32 cellular contexts compared by ENCODE assay signal in genomic region chr17:65503557-65503956, GRCh38.
"Had no signal": no experiment of that assay in that cellular context is flagged by ENCODE, and none has a peak within 500 bp of the region (broad histone marks: within the 10 kb centered on the region; RNA-seq: fewer than 3 reads in every experiment).

No MANE protein-coding gene starts in this region.

- H3K27me3 ChIP-seq: ascending aorta, brain microvascular endothelial cell, dorsolateral prefrontal cortex, foreskin keratinocyte, gastrocnemius medialis, heart left ventricle had no signal

- H3K9me3 ChIP-seq: ascending aorta, esophagus muscularis mucosa, gastrocnemius medialis had no signal

- H3K27ac Mint-ChIP-seq: activated CD4-positive, alpha-beta memory T cell treated with anti-CD3 and anti-CD28 coated beads for 36 hours; activated CD4-positive, alpha-beta T cell treated with anti-CD3 and anti-CD28 coated beads for 36 hours; activated CD4-positive, alpha-beta T cell treated with anti-CD3 and anti-CD28 coated beads, Interleukin-2, amount 10 ng/mL, durations not matched to agents 24 days and 14 days; activated CD8-positive, alpha-beta memory T cell treated with anti-CD3 and anti-CD28 coated beads, Interleukin-2, amount 10 ng/mL, durations not matched to agents 7 days and 5 days; activated CD8-positive, alpha-beta T cell treated with anti-CD3 and anti-CD28 coated beads, Interleukin-2, amount 10 ng/mL, durations not matched to agents 7 days and 5 days; activated naive CD4-positive, alpha-beta T cell treated with anti-CD3 and anti-CD28 coated beads, Interleukin-2, amount 50 U/mL, for 72 hours; activated naive CD8-positive, alpha-beta T cell treated with anti-CD3 and anti-CD28 coated beads, Interleukin-2, amount 10 ng/mL, durations not matched to agents 7 days and 5 days; activated T-helper 17 cell treated with anti-CD3 and anti-CD28 coated beads, Interleukin-2, amount 50 U/mL, for 72 hours; dendritic cell treated with granulocyte-macrophage colony-stimulating factor and Interleukin-4, amounts not matched to agents 40 ng/mL and 50 ng/mL, for 4 days; T-cell; T-helper 1 cell treated with Interleukin-12 subunit alpha and Interleukin-12 subunit beta and Interleukin-4 antibody, amounts not matched to agents 30 μg/mL and 1 μg/mL, for 36 hours; T-helper 2 cell treated with Interferon-gamma antibody and Interleukin-4, amounts not matched to agents 5 μg/mL and 100 μg/mL, for 36 hours had no signal

- H3K27me3 Mint-ChIP-seq: activated CD4-positive, alpha-beta memory T cell treated with anti-CD3 and anti-CD28 coated beads for 36 hours; activated CD4-positive, alpha-beta T cell treated with anti-CD3 and anti-CD28 coated beads for 36 hours; activated T-helper 17 cell treated with anti-CD3 and anti-CD28 coated beads, Interleukin-2, amount 50 U/mL, for 72 hours; central memory CD8-positive, alpha-beta T cell; T-cell had no signal

- ATAC-seq: activated CD4-positive, alpha-beta T cell treated with anti-CD3 and anti-CD28 coated beads for 36 hours; activated CD8-positive, alpha-beta memory T cell treated with anti-CD3 and anti-CD28 coated beads, Interleukin-2, amount 10 ng/mL, durations not matched to agents 7 days and 5 days; activated CD8-positive, alpha-beta T cell treated with anti-CD3 and anti-CD28 coated beads, Interleukin-2, amount 10 ng/mL, durations not matched to agents 7 days and 5 days; activated naive CD4-positive, alpha-beta T cell treated with anti-CD3 and anti-CD28 coated beads, Interleukin-2, amount 50 U/mL, for 72 hours; activated T-helper 17 cell treated with anti-CD3 and anti-CD28 coated beads, Interleukin-2, amount 50 U/mL, for 72 hours; foreskin keratinocyte; heart left ventricle; T-cell had no signal

- H3K36me3 Mint-ChIP-seq: activated CD4-positive, alpha-beta memory T cell treated with anti-CD3 and anti-CD28 coated beads for 36 hours; activated CD8-positive, alpha-beta memory T cell treated with anti-CD3 and anti-CD28 coated beads, Interleukin-2, amount 10 ng/mL, durations not matched to agents 7 days and 5 days; activated naive CD8-positive, alpha-beta T cell treated with anti-CD3 and anti-CD28 coated beads, Interleukin-2, amount 10 ng/mL, durations not matched to agents 7 days and 5 days; T-cell had no signal

- H3K4me1 ChIP-seq: ascending aorta, foreskin keratinocyte, heart left ventricle had no signal

- DNase-seq: activated CD4-positive, alpha-beta memory T cell treated with anti-CD3 and anti-CD28 coated beads for 36 hours; activated CD4-positive, alpha-beta T cell treated with anti-CD3 and anti-CD28 coated beads for 36 hours; activated CD4-positive, alpha-beta T cell treated with anti-CD3 and anti-CD28 coated beads, Interleukin-2, amount 10 ng/mL, durations not matched to agents 24 days and 14 days; activated CD4-positive, CD25-positive, alpha-beta regulatory T cell; activated CD4-positive, CD25-positive, alpha-beta regulatory T cell treated with anti-CD3 and anti-CD28 coated beads, Interleukin-2, amount 50 U/mL, for 72 hours; activated CD8-positive, alpha-beta memory T cell treated with anti-CD3 and anti-CD28 coated beads, Interleukin-2, amount 10 ng/mL, durations not matched to agents 7 days and 5 days; activated CD8-positive, alpha-beta memory T cell treated with anti-CD3 and anti-CD28 coated beads, Interleukin-2, amount 50 U/mL, for 4 hours; activated CD8-positive, alpha-beta T cell treated with anti-CD3 and anti-CD28 coated beads, Interleukin-2, amount 10 ng/mL, durations not matched to agents 7 days and 5 days; activated gamma-delta T cell; activated naive CD4-positive, alpha-beta T cell; activated naive CD4-positive, alpha-beta T cell treated with anti-CD3 and anti-CD28 coated beads, Interleukin-2, amount 10 ng/mL, durations not matched to agents 7 days and 5 days; activated naive CD8-positive, alpha-beta T cell treated with anti-CD3 and anti-CD28 coated beads, Interleukin-2, amount 10 ng/mL, durations not matched to agents 7 days and 5 days; activated T-cell treated with anti-CD3 and anti-CD28 coated beads, Interleukin-2, amount 50 U/mL, for 1 hour; brain microvascular endothelial cell; effector memory CD4-positive, alpha-beta T cell; erythroblast; foreskin keratinocyte; gastrocnemius medialis; glutamatergic neuron; heart left ventricle; T-cell; T1000 had no signal

- H3K4me1 Mint-ChIP-seq: activated CD4-positive, alpha-beta T cell treated with anti-CD3 and anti-CD28 coated beads for 36 hours; activated CD4-positive, alpha-beta T cell treated with anti-CD3 and anti-CD28 coated beads, Interleukin-2, amount 10 ng/mL, durations not matched to agents 24 days and 14 days; activated CD8-positive, alpha-beta memory T cell treated with anti-CD3 and anti-CD28 coated beads, Interleukin-2, amount 10 ng/mL, durations not matched to agents 7 days and 5 days; activated naive CD4-positive, alpha-beta T cell treated with anti-CD3 and anti-CD28 coated beads, Interleukin-2, amount 10 ng/mL, durations not matched to agents 7 days and 5 days; activated naive CD8-positive, alpha-beta T cell treated with anti-CD3 and anti-CD28 coated beads, Interleukin-2, amount 10 ng/mL, durations not matched to agents 7 days and 5 days; activated T-helper 17 cell treated with anti-CD3 and anti-CD28 coated beads, Interleukin-2, amount 50 U/mL, for 72 hours; central memory CD8-positive, alpha-beta T cell; T-cell had no signal

- H3K27ac ChIP-seq: ascending aorta, brain microvascular endothelial cell, coronary artery, dorsolateral prefrontal cortex, esophagus muscularis mucosa, foreskin keratinocyte, gastrocnemius medialis, heart left ventricle had no signal

- H3K4me3 ChIP-seq: ascending aorta, coronary artery, dorsolateral prefrontal cortex, esophagus muscularis mucosa, gastrocnemius medialis, heart left ventricle had no signal

- H3K9me3 Mint-ChIP-seq: activated CD4-positive, alpha-beta memory T cell treated with anti-CD3 and anti-CD28 coated beads for 36 hours; activated naive CD4-positive, alpha-beta T cell treated with anti-CD3 and anti-CD28 coated beads, Interleukin-2, amount 10 ng/mL, durations not matched to agents 7 days and 5 days; activated naive CD8-positive, alpha-beta T cell treated with anti-CD3 and anti-CD28 coated beads, Interleukin-2, amount 10 ng/mL, durations not matched to agents 7 days and 5 days; activated T-helper 17 cell treated with anti-CD3 and anti-CD28 coated beads, Interleukin-2, amount 50 U/mL, for 72 hours; central memory CD8-positive, alpha-beta T cell; T-cell; T-helper 1 cell treated with Interleukin-12 subunit alpha and Interleukin-12 subunit beta and Interleukin-4 antibody, amounts not matched to agents 30 μg/mL and 1 μg/mL, for 36 hours; T-helper 2 cell treated with Interferon-gamma antibody and Interleukin-4, amounts not matched to agents 5 μg/mL and 100 μg/mL, for 36 hours had no signal

- H3K4me3 Mint-ChIP-seq: activated CD4-positive, alpha-beta memory T cell treated with anti-CD3 and anti-CD28 coated beads for 36 hours; activated CD4-positive, alpha-beta T cell treated with anti-CD3 and anti-CD28 coated beads for 36 hours; activated CD4-positive, alpha-beta T cell treated with anti-CD3 and anti-CD28 coated beads, Interleukin-2, amount 10 ng/mL, durations not matched to agents 24 days and 14 days; activated CD8-positive, alpha-beta memory T cell treated with anti-CD3 and anti-CD28 coated beads, Interleukin-2, amount 10 ng/mL, durations not matched to agents 7 days and 5 days; activated CD8-positive, alpha-beta T cell treated with anti-CD3 and anti-CD28 coated beads, Interleukin-2, amount 10 ng/mL, durations not matched to agents 7 days and 5 days; activated naive CD4-positive, alpha-beta T cell treated with anti-CD3 and anti-CD28 coated beads, Interleukin-2, amount 10 ng/mL, durations not matched to agents 7 days and 5 days; activated naive CD8-positive, alpha-beta T cell treated with anti-CD3 and anti-CD28 coated beads, Interleukin-2, amount 10 ng/mL, durations not matched to agents 7 days and 5 days; activated T-helper 17 cell treated with anti-CD3 and anti-CD28 coated beads, Interleukin-2, amount 50 U/mL, for 72 hours; central memory CD8-positive, alpha-beta T cell; dendritic cell treated with granulocyte-macrophage colony-stimulating factor and Interleukin-4, amounts not matched to agents 40 ng/mL and 50 ng/mL, for 4 days; T-cell; T-helper 1 cell treated with Interleukin-12 subunit alpha and Interleukin-12 subunit beta and Interleukin-4 antibody, amounts not matched to agents 30 μg/mL and 1 μg/mL, for 36 hours; T-helper 2 cell treated with Interferon-gamma antibody and Interleukin-4, amounts not matched to agents 5 μg/mL and 100 μg/mL, for 36 hours had no signal

- H3K36me3 ChIP-seq: ascending aorta, brain microvascular endothelial cell, esophagus muscularis mucosa, gastrocnemius medialis, heart left ventricle had no signal
